ENCODE assay signal across 1 cellular context in genomic region chr19:2416321-2417097, GRCh38.
TF ChIP-seq lines count a peak whose summit lies in the region.

No MANE protein-coding gene starts in this region.

TF ChIP-seq in HepG2, 621 proteins besides CTCF, POLR2A, EP300 and RAD21 (continued from another document):
- TF ChIP-seq ZNF616 (CRISPR knock-in tag; IDR thresholded peaks at IDR 0.05; ENCODE audit: low read depth): no peak
- peak; percentile 48 for TF ChIP-seq TAF1 (CRISPR knock-in tag; IDR thresholded peaks at IDR 0.05)
- TF ChIP-seq NFKB2 (CRISPR knock-in tag; IDR thresholded peaks at IDR 0.05; ENCODE audit: borderline replicate concordance): peak; percentile 48; the same call in 1 of the 2 replicates
- TF ChIP-seq AKAP8 (CRISPR knock-in tag; IDR thresholded peaks at IDR 0.05): peak; percentile 82; the same call in 1 of the 2 replicates
TF ChIP-seq in HepG2: peak in this region for 258.
